ENCODE assay signal across 2 cellular contexts in genomic region chr11:31768744-31769143, GRCh38.
TF ChIP-seq lines count a peak whose summit lies in the region.

No MANE protein-coding gene starts in this region.

TF ChIP-seq in GM23338, 12 proteins besides CTCF, POLR2A, EP300 and RAD21 (continued from another document):
- TF ChIP-seq REST (IDR thresholded peaks at IDR 0.05; ENCODE audit: unreplicated experiment), result no peak
- TF ChIP-seq ZNF331 (CRISPR knock-in tag; IDR thresholded peaks at IDR 0.05; ENCODE audit: low read depth), result no peak
- TF ChIP-seq CREB1 (CRISPR knock-in tag; IDR thresholded peaks at IDR 0.05; ENCODE audit: low read depth), result no peak
- TF ChIP-seq EZH2phosphoT487 (IDR thresholded peaks at IDR 0.05; ENCODE audit: unreplicated experiment), result no peak
- no peak for TF ChIP-seq NANOG (IDR thresholded peaks at IDR 0.05; ENCODE audit: borderline replicate concordance)
- no peak for TF ChIP-seq ZNF462 (CRISPR knock-in tag; IDR thresholded peaks at IDR 0.05)

TF ChIP-seq in WTC11, 78 proteins besides CTCF, POLR2A, EP300 and RAD21 (continued from another document):
- TF ChIP-seq JUN (CRISPR knock-in tag; IDR thresholded peaks at IDR 0.05) (no peak), USF1 (CRISPR knock-in tag; IDR thresholded peaks at IDR 0.05) (no peak), ZNF138 (CRISPR knock-in tag; conservative IDR thresholded peaks at IDR 0.05) (no peak), CBFB (CRISPR knock-in tag; IDR thresholded peaks at IDR 0.05; ENCODE audit: low read depth) (no peak), OVOL2 (CRISPR knock-in tag; IDR thresholded peaks at IDR 0.05; ENCODE audit: borderline replicate concordance) (no peak), GRHL2 (CRISPR knock-in tag; IDR thresholded peaks at IDR 0.05; ENCODE audit: insufficient replicate concordance, severe bottlenecking) (no peak), ATF2 (CRISPR knock-in tag; IDR thresholded peaks at IDR 0.05; ENCODE audit: borderline replicate concordance, low read depth) (no peak), PREB (CRISPR knock-in tag; IDR thresholded peaks at IDR 0.05; ENCODE audit: borderline replicate concordance) (no peak), ATF6 (CRISPR knock-in tag; IDR thresholded peaks at IDR 0.05) (no peak)
